22 cellular contexts compared by ENCODE assay signal in the genomic region with DNA sequence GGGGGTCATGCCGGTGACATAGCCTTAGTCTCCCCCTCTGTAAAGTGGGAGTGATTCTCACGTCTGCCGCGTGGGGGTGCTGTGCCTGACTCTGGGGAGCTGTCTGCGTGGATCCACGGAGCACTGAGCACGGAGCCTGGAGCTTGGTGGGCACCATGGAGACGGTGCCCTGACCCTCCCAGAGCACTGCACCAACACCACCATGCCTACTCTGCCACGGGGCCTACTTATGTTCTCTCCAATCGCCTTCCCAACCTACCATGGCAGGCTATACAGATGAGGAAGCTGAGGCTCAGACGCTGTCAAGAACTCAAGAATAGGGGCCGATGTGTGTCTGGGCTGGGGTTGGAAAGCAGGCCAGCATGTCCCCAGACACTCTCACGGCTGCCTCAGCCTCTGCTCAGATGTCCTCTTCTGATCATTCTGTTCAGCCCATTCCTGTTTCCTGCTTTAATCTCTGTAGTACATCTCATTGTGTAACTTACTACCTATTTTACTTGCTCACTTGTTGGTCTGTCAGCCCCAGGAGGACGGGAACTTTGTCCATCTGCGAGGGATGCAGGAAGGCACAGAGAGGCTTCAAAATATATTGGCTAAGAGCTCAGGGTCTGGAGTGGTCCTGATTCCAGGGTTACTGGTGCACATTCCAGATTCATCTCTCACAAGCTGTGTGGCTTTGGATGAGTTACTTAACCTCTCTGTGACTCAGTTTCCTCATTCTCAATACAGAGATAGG.
DNase-seq lines count a peak whose midpoint lies in the region; ATAC-seq and TF ChIP-seq lines count a peak whose summit lies in the region.
"Had no signal": no experiment of that assay in that cellular context is flagged by ENCODE, and none has a peak within 500 bp of the region (broad histone marks: within the 10 kb centered on the region; RNA-seq: fewer than 3 reads in every experiment).

No MANE protein-coding gene starts in this region.

- no peaks in the 10 kb centered on the region for H3K9me3 Mint-ChIP-seq in activated CD8-positive, alpha-beta memory T cell treated with anti-CD3 and anti-CD28 coated beads, Interleukin-2, amount 10 ng/mL, durations not matched to agents 7 days and 5 days (ENCODE audit: low read depth)
- no peaks in the 10 kb centered on the region for H3K9me3 Mint-ChIP-seq in neural progenitor cell

- H3K27me3 ChIP-seq in colonic mucosa = no peaks in the 10 kb centered on the region
- no peaks in the 10 kb centered on the region for H3K27me3 ChIP-seq in neural progenitor cell
- H3K27me3 ChIP-seq: Peyer's patch had no signal

- H3K4me3 ChIP-seq in colonic mucosa (no peak overlapping the region), neural progenitor cell (no peak overlapping the region)
- H3K4me3 ChIP-seq: Peyer's patch had no signal

- no peaks in the 10 kb centered on the region for H3K36me3 ChIP-seq in colonic mucosa
- H3K36me3 ChIP-seq in neural progenitor cell = no peaks in the 10 kb centered on the region
- H3K36me3 ChIP-seq: Peyer's patch had no signal

- CTCF ChIA-PET in activated CD8-positive, alpha-beta memory T cell treated with anti-CD3 and anti-CD28 coated beads, Interleukin-2, amount 10 ng/mL, durations not matched to agents 7 days and 5 days (lab: Charles Lee) = no interaction called here

- H3K79me2 ChIP-seq in neural progenitor cell (ENCODE audit: low read depth) = no peaks in the 10 kb centered on the region

- TF ChIP-seq CTCF in colonic mucosa (IDR thresholded peaks at IDR 0.05) (no peak), neural progenitor cell (IDR thresholded peaks at IDR 0.05) (no peak)

- H3K36me3 Mint-ChIP-seq in activated CD8-positive, alpha-beta memory T cell treated with anti-CD3 and anti-CD28 coated beads, Interleukin-2, amount 10 ng/mL, durations not matched to agents 7 days and 5 days = no peaks in the 10 kb centered on the region
- H3K36me3 Mint-ChIP-seq in neural progenitor cell = no peaks in the 10 kb centered on the region

- DNase-seq in activated CD8-positive, alpha-beta memory T cell treated with anti-CD3 and anti-CD28 coated beads for 24 hours = peak; percentile 15
- DNase-seq in activated CD8-positive, alpha-beta memory T cell treated with anti-CD3 and anti-CD28 coated beads, Interleukin-2, amount 10 ng/mL, durations not matched to agents 7 days and 5 days = no peak
- DNase-seq in colonic mucosa (peak; percentile 6), neural progenitor cell (ENCODE audit: low spot score) (no peak), ureter (ENCODE audit: low spot score) (peak; percentile 39)
- DNase-seq: Calu3; CD4-positive, alpha-beta T cell; DMS53; MM.1S; NCI-H1105 treated with DMSO at 0.1 percent for 48 hours; NCI-H1694 treated with DMSO at 0.1 percent for 48 hours; NCI-H2107; NCI-H2227 treated with DMSO at 0.1 percent for 48 hours; NCI-H524; Peyer's patch; SHP77 treated with DMSO at 0.1 percent for 48 hours had no signal

- no peak overlapping the region for H2AFZ ChIP-seq in neural progenitor cell (replicated peaks)

- H3K4me2 ChIP-seq in neural progenitor cell = no peak overlapping the region
- H3K4me2 ChIP-seq: KMS-11 had no signal

- no peaks in the 10 kb centered on the region for H3K4me1 Mint-ChIP-seq in activated CD8-positive, alpha-beta memory T cell treated with anti-CD3 and anti-CD28 coated beads, Interleukin-2, amount 10 ng/mL, durations not matched to agents 7 days and 5 days
- H3K4me1 Mint-ChIP-seq in neural progenitor cell = peaks cover 46% of the 10 kb centered on the region
- H3K4me1 Mint-ChIP-seq: B cell had no signal

- ATAC-seq in activated CD8-positive, alpha-beta memory T cell treated with anti-CD3 and anti-CD28 coated beads, Interleukin-2, amount 10 ng/mL, durations not matched to agents 7 days and 5 days = no peak
- no peak for ATAC-seq in GM21515 (IDR thresholded peaks at IDR 0.05; ENCODE audit: unreplicated experiment)
- ATAC-seq in HG02852 (IDR thresholded peaks at IDR 0.05; ENCODE audit: unreplicated experiment) = no peak
- ATAC-seq in GM18498 (IDR thresholded peaks at IDR 0.05; ENCODE audit: unreplicated experiment) = no peak

- H3F3A ChIP-seq in neural progenitor cell (ENCODE audit: low read depth) = peaks cover 3% of the 10 kb centered on the region

- no peaks in the 10 kb centered on the region for H4K20me1 ChIP-seq in neural progenitor cell (ENCODE audit: low read depth)

- no peak overlapping the region for H3K27ac ChIP-seq in colonic mucosa
- H3K27ac ChIP-seq in neural progenitor cell = no peak overlapping the region
- H3K27ac ChIP-seq: 22Rv1, KMS-11, Peyer's patch had no signal

- H3K4me3 Mint-ChIP-seq in activated CD8-positive, alpha-beta memory T cell treated with anti-CD3 and anti-CD28 coated beads, Interleukin-2, amount 10 ng/mL, durations not matched to agents 7 days and 5 days = no peak overlapping the region
- no peak overlapping the region for H3K4me3 Mint-ChIP-seq in neural progenitor cell
- H3K4me3 Mint-ChIP-seq: B cell; CD4-positive, alpha-beta T cell had no signal

- H3K27ac Mint-ChIP-seq in activated CD8-positive, alpha-beta memory T cell treated with anti-CD3 and anti-CD28 coated beads, Interleukin-2, amount 10 ng/mL, durations not matched to agents 7 days and 5 days = no peak overlapping the region
- H3K27ac Mint-ChIP-seq in neural progenitor cell = peak overlapping the region; percentile 29
- H3K27ac Mint-ChIP-seq: B cell; CD4-positive, alpha-beta T cell had no signal

- no peaks in the 10 kb centered on the region for H3K9me3 ChIP-seq in colonic mucosa
- H3K9me3 ChIP-seq in neural progenitor cell (ENCODE audit: low read depth) = no peaks in the 10 kb centered on the region
- H3K9me3 ChIP-seq: Peyer's patch had no signal

- H3K4me1 ChIP-seq in colonic mucosa (no peaks in the 10 kb centered on the region), neural progenitor cell (peaks cover 11% of the 10 kb centered on the region)
- H3K4me1 ChIP-seq: Peyer's patch had no signal

- intact Hi-C loops in colonic mucosa (cut with DNase I) = no loop called here

- H3K27me3 Mint-ChIP-seq in activated CD8-positive, alpha-beta memory T cell treated with anti-CD3 and anti-CD28 coated beads, Interleukin-2, amount 10 ng/mL, durations not matched to agents 7 days and 5 days = peaks cover 11% of the 10 kb centered on the region
- peaks cover 7% of the 10 kb centered on the region for H3K27me3 Mint-ChIP-seq in neural progenitor cell (ENCODE audit: insufficient read depth, low read depth)
- H3K27me3 Mint-ChIP-seq: CD4-positive, alpha-beta T cell had no signal

- no peak overlapping the region for H3K9ac ChIP-seq in colonic mucosa (ENCODE audit: low read depth in 2 of 2, low read length in 2 of 2)
- H3K9ac ChIP-seq in neural progenitor cell = no peak overlapping the region
- H3K9ac ChIP-seq: KMS-11 had no signal

Comparison
In these comparisons a context has a peak if more than half of its experiments do, and no peak if none do; other contexts are left out.
1. DNase-seq: peak in activated CD8-positive, alpha-beta memory T cell treated with anti-CD3 and anti-CD28 coated beads for 24 hours (single experiment), colonic mucosa (single experiment) and ureter (single experiment); none in activated CD8-positive, alpha-beta memory T cell treated with anti-CD3 and anti-CD28 coated beads, Interleukin-2, amount 10 ng/mL, durations not matched to agents 7 days and 5 days (single experiment) and neural progenitor cell (single experiment).